23 cellular contexts compared by ENCODE assay signal in the genomic region with DNA sequence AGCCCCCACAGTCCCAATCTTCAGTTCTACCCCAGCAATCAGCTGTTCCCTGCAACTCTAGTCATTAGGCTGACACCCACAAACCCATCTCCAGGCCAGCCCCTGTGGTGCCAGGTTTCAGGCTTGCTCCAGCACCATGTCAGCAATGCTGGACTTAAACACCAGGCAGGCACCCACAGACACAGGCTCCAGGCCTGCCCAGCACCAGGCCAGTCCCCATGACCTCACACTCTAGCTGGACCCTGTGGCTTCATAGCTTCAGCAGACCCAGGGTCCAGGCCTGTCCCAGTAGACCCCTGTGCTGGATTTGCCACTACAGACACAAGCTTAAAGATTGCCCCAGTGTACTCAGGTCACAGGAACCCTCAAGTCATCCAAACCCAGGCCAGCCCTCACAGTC. TPM values are rescaled to one million over a fixed set of nuclear protein-coding genes. Genes with fewer than 3 reads are reported as not detected.
A peak's percentile ranks its signal among the peaks of the same experiment; 100 is the strongest.
DNase-seq lines count a peak whose midpoint lies in the region; ATAC-seq, FAIRE-seq and TF ChIP-seq lines count a peak whose summit lies in the region.
"Had no signal": no experiment of that assay in that cellular context is flagged by ENCODE, and none has a peak within 500 bp of the region (broad histone marks: within the 10 kb centered on the region; RNA-seq: fewer than 3 reads in every experiment).

No MANE protein-coding gene starts in this region.

- peaks cover 14% of the 10 kb centered on the region for H3K9me3 Mint-ChIP-seq in osteocyte (ENCODE audit: unreplicated experiment)

- H3K4me3 ChIP-seq in esophagus squamous epithelium, result no peak overlapping the region
- no peak overlapping the region for H3K4me3 ChIP-seq in aorta (ENCODE audit: low read length in 2 of 2)
- H3K4me3 ChIP-seq: A549; BLaER1 treated with 17β-estradiol and CSF1 and Interleukin-3, amounts not matched to agents 10 nM and 100 nM had no signal

- H3K9me3 ChIP-seq in esophagus squamous epithelium (no peaks in the 10 kb centered on the region), aorta (ENCODE audit: control insufficient read depth, low read length) (no peaks in the 10 kb centered on the region)
- H3K9me3 ChIP-seq: A549, BE2C had no signal

- H3K27me3 Mint-ChIP-seq in osteocyte (ENCODE audit: unreplicated experiment), result no peaks in the 10 kb centered on the region
- H3K27me3 Mint-ChIP-seq: CD4-positive, alpha-beta memory T cell had no signal

- H3K27ac ChIP-seq in esophagus squamous epithelium (peak overlapping the region in 3 of 4 donors; percentile 30 to 79 (median 51)), aorta (ENCODE audit: low read depth in 1 of 2, low read length in 2 of 2) (no peak overlapping the region)
- H3K27ac ChIP-seq: A549; BLaER1 treated with 17β-estradiol and CSF1 and Interleukin-3, amounts not matched to agents 10 nM and 100 nM had no signal

- H3K4me3 Mint-ChIP-seq in osteocyte (ENCODE audit: unreplicated experiment), result no peak overlapping the region
- H3K4me3 Mint-ChIP-seq: CD4-positive, alpha-beta memory T cell had no signal

- TF ChIP-seq POLR2A in esophagus squamous epithelium (IDR thresholded peaks at IDR 0.05), result no peak

- ATAC-seq in aorta (ENCODE audit: low FRiP score), result peak; percentile 22
- ATAC-seq: A549 had no signal

- no peaks in the 10 kb centered on the region for H3K36me3 Mint-ChIP-seq in osteocyte (ENCODE audit: unreplicated experiment)
- H3K36me3 Mint-ChIP-seq: CD4-positive, alpha-beta memory T cell had no signal

- peaks cover 0 to 3% (median 0%) of the 10 kb centered on the region in 4 donors for H3K27me3 ChIP-seq in esophagus squamous epithelium
- H3K27me3 ChIP-seq in aorta (ENCODE audit: control insufficient read depth in 1 of 2, insufficient read depth in 2 of 2, low read length in 1 of 2), result no peaks in the 10 kb centered on the region
- H3K27me3 ChIP-seq: BE2C; BLaER1 treated with 17β-estradiol and CSF1 and Interleukin-3, amounts not matched to agents 10 nM and 100 nM had no signal

- no peak for TF ChIP-seq CTCF in esophagus squamous epithelium (IDR thresholded peaks at IDR 0.05)
- no peak for TF ChIP-seq CTCF in osteocyte (IDR thresholded peaks at IDR 0.05)

- H3K27ac Mint-ChIP-seq in osteocyte (ENCODE audit: unreplicated experiment), result no peak overlapping the region
- H3K27ac Mint-ChIP-seq: CD4-positive, alpha-beta memory T cell had no signal

- intact Hi-C loops in esophagus squamous epithelium (cut with DNase I) (no loop called here), aorta (cut with DNase I) (no loop called here)

- H3K36me3 ChIP-seq in esophagus squamous epithelium (no peaks in the 10 kb centered on the region), aorta (ENCODE audit: control insufficient read depth in 1 of 2, insufficient read depth in 2 of 2, low read length in 1 of 2) (no peaks in the 10 kb centered on the region)
- H3K36me3 ChIP-seq: BE2C; BLaER1 treated with 17β-estradiol and CSF1 and Interleukin-3, amounts not matched to agents 10 nM and 100 nM had no signal

- no peaks in the 10 kb centered on the region for H3K4me1 Mint-ChIP-seq in osteocyte (ENCODE audit: unreplicated experiment)
- H3K4me1 Mint-ChIP-seq: CD4-positive, alpha-beta memory T cell had no signal

- DNase-seq in NCI-H226, result peak; percentile 1
- no peak for DNase-seq in esophagus squamous epithelium (lab: John Stamatoyannopoulos, UW)
- peak; percentile 68 for DNase-seq in osteocyte (ENCODE audit: extremely low spot score, unreplicated experiment)
- DNase-seq in aorta, result no peak
- DNase-seq in mucosa of gallbladder (ENCODE audit: low spot score), result no peak
- no peak for DNase-seq in epidermal melanocyte (ENCODE audit: insufficient read length, low spot score)
- no peak for DNase-seq in urothelium cell line (ENCODE audit: low spot score)
- DNase-seq: 8988T; ACHN; AML-193; BE2C; Calu3; CD4-positive, alpha-beta memory T cell; COR-L47; DMS53; DMS79 treated with DMSO at 0.1 percent for 48 hours; GF-D8; GOT3; H7 had no signal

- H3K4me1 ChIP-seq in esophagus squamous epithelium, result peaks cover 0 to 23% (median 0%) of the 10 kb centered on the region in 3 donors
- no peaks in the 10 kb centered on the region for H3K4me1 ChIP-seq in aorta (ENCODE audit: control insufficient read depth in 1 of 2, insufficient read depth in 2 of 2, low read length in 2 of 2)
- H3K4me1 ChIP-seq: A549; BE2C; BLaER1 treated with 17β-estradiol and CSF1 and Interleukin-3, amounts not matched to agents 10 nM and 100 nM had no signal

- no peak for FAIRE-seq in urothelium cell line (lab: Jason Lieb, UNC)
- FAIRE-seq: GM12892 had no signal

RNA-seq across cellular contexts. Expression of a gene that starts 10.8 kb away (rescaled TPM):
- total RNA-seq in esophagus squamous epithelium (10 to 100 TPM in 2 of 4 donors, under 1 TPM in 1, not detected in 1; 0.19 to 99.0 (median 47.2) TPM), osteocyte (not detected in 2 replicates), aorta (100 to 1,000 TPM; 367 to 437 TPM), mucosa of gallbladder (240 TPM)
- 100 to 1,000 TPM in 1 of 2 donors, under 1 TPM in 1; 0.25 to 336 TPM for polyA plus RNA-seq in aorta
- total RNA-seq: CD4-positive, alpha-beta memory T cell; G401; H7 had no signal

Comparison
In these comparisons a context has a peak if more than half of its experiments do, and no peak if none do; other contexts are left out.
1. DNase-seq: peak in NCI-H226 (single experiment) and osteocyte (single experiment); none in esophagus squamous epithelium (single experiment), aorta (0 of 2), mucosa of gallbladder (single experiment), epidermal melanocyte (single experiment) and urothelium cell line (single experiment).
2. H3K27ac ChIP-seq: peak in esophagus squamous epithelium (3 of 4); none in aorta (0 of 2).